22 cellular contexts compared by ENCODE assay signal in genomic region chr15:35580606-35581005, GRCh38.
"Had no signal": no experiment of that assay in that cellular context is flagged by ENCODE, and none has a peak within 500 bp of the region (broad histone marks: within the 10 kb centered on the region; RNA-seq: fewer than 3 reads in every experiment).

No MANE protein-coding gene starts in this region.

- H3K9ac ChIP-seq: neural progenitor cell had no signal

- H3K9me3 ChIP-seq: lower lobe of right lung, ovary, right atrium auricular region, right lobe of liver, tibial nerve, uterus had no signal

- H3K27me3 ChIP-seq: hepatocyte, neural progenitor cell, ovary, right atrium auricular region, right lobe of liver, tibial nerve, uterus had no signal

- H3K4me3 ChIP-seq: hepatocyte, lower lobe of right lung, neural progenitor cell, ovary, right atrium auricular region, right lobe of liver, smooth muscle cell, tibial nerve, uterus had no signal

- H3K36me3 ChIP-seq: lower lobe of right lung, neural progenitor cell, ovary, right atrium auricular region, right lobe of liver, tibial nerve, uterus had no signal

- H3K27ac ChIP-seq: hepatocyte, lower lobe of right lung, neural progenitor cell, ovary, right lobe of liver, tibial nerve, uterus had no signal

- H2AFZ ChIP-seq: hepatocyte, neural progenitor cell had no signal

- H3K4me1 ChIP-seq: lower lobe of right lung, right lobe of liver, tibial nerve, uterus had no signal

- DNase-seq: islet precursor cell; kidney glomerular epithelial cell; left cardiac atrium; lower lobe of right lung; mammary epithelial cell; mesenchymal stem cell; naive thymus-derived CD8-positive, alpha-beta T cell; ovary; right lobe of liver; stimulated activated CD4-positive, alpha-beta T cell treated with anti-CD3 and anti-CD28 coated beads, Interleukin-1b, Interleukin-23, amount 100 ng/mL, for 48 hours; stimulated activated CD4-positive, alpha-beta T cell treated with anti-CD3 and anti-CD28 coated beads, Interleukin-2, amount 100 ng/mL, for 48 hours; stimulated activated CD4-positive, alpha-beta T cell treated with anti-CD3 and anti-CD28 coated beads, Interleukin-4, amount 100 ng/mL, for 4 hours; stimulated activated CD8-positive, alpha-beta memory T cell treated with anti-CD3 and anti-CD28 coated beads, Interleukin-4, amount 100 ng/mL, for 48 hours; stimulated activated naive CD4-positive, alpha-beta T cell treated with Interleukin-2 at 50 U/mL for 16 hours; stimulated activated naive CD8-positive, alpha-beta T cell treated with anti-CD3 and anti-CD28 coated beads, Interleukin-15, amount 100 ng/mL, for 72 hours; substantia nigra; uterus had no signal

- H3K4me2 ChIP-seq: hepatocyte, neural progenitor cell, smooth muscle cell had no signal
